Comparison of ENCODE assay signal across 18 cellular contexts in genomic region chr1:196455697-196456096, GRCh38.
DNase-seq lines count a peak whose midpoint lies in the region; ATAC-seq and TF ChIP-seq lines count a peak whose summit lies in the region.
"Had no signal": no experiment of that assay in that cellular context is flagged by ENCODE, and none has a peak within 500 bp of the region (broad histone marks: within the 10 kb centered on the region; RNA-seq: fewer than 3 reads in every experiment).

No MANE protein-coding gene starts in this region.

- no peak overlapping the region for H3K18ac ChIP-seq in H9 (ENCODE audit: insufficient read length, low read depth, low read length)

- H3F3A ChIP-seq in neural progenitor cell (ENCODE audit: low read depth) = peaks cover 4% of the 10 kb centered on the region

- no peaks in the 10 kb centered on the region for H3K36me3 ChIP-seq in neural progenitor cell

- no peak overlapping the region for H2BK15ac ChIP-seq in H9 (ENCODE audit: low read depth, low read length)

- no peak for TF ChIP-seq CTCF in H9 (conservative IDR thresholded peaks at IDR 0.05)
- no peak for TF ChIP-seq CTCF in choroid plexus epithelial cell (conservative IDR thresholded peaks at IDR 0.05; ENCODE audit: low read depth, low read length)
- no peak for TF ChIP-seq CTCF in neural progenitor cell (IDR thresholded peaks at IDR 0.05)

- H2AFZ ChIP-seq in H9 (ENCODE audit: low read length) (no peak overlapping the region), neural progenitor cell (replicated peaks) (no peak overlapping the region)

- H3K27me3 Mint-ChIP-seq in H9 (ENCODE audit: low read depth) (no peaks in the 10 kb centered on the region), neural progenitor cell (ENCODE audit: insufficient read depth, low read depth) (no peaks in the 10 kb centered on the region)
- no peaks in the 10 kb centered on the region for H3K27me3 Mint-ChIP-seq in activated CD4-positive, alpha-beta T cell treated with anti-CD3 and anti-CD28 coated beads, Interleukin-2, amount 10 ng/mL, durations not matched to agents 24 days and 14 days

- no peak overlapping the region for H3K23ac ChIP-seq in H9 (ENCODE audit: insufficient read length, low read depth, low read length)

- no peak overlapping the region for H4K91ac ChIP-seq in H9 (ENCODE audit: insufficient read length, low read depth, low read length)

- no peaks in the 10 kb centered on the region for H3K79me1 ChIP-seq in H9 (ENCODE audit: insufficient read depth, low read depth, low read length, poor library complexity, severe bottlenecking)

- peaks cover 1% of the 10 kb centered on the region; the same call in 1 of the 2 replicates for H3K4me1 ChIP-seq in H9 (ENCODE audit: insufficient read depth, low read length)
- H3K4me1 ChIP-seq in neural progenitor cell = peaks cover 12% of the 10 kb centered on the region

- H3K4me1 Mint-ChIP-seq in H9 (peaks cover 26 to 39% of the 10 kb centered on the region in 2 experiments), neural progenitor cell (peaks cover 8% of the 10 kb centered on the region)
- H3K4me1 Mint-ChIP-seq in activated CD4-positive, alpha-beta T cell treated with anti-CD3 and anti-CD28 coated beads, Interleukin-2, amount 10 ng/mL, durations not matched to agents 24 days and 14 days = no peaks in the 10 kb centered on the region
- H3K4me1 Mint-ChIP-seq: CD4-positive, alpha-beta memory T cell had no signal

- intact Hi-C loops in activated CD4-positive, alpha-beta T cell treated with anti-CD3 and anti-CD28 coated beads, Interleukin-2, amount 10 ng/mL, durations not matched to agents 24 days and 14 days (cut with micrococcal nuclease) = no loop called here

- H3K4me3 Mint-ChIP-seq in H9 (no peak overlapping the region), neural progenitor cell (no peak overlapping the region)
- H3K4me3 Mint-ChIP-seq in activated CD4-positive, alpha-beta T cell treated with anti-CD3 and anti-CD28 coated beads, Interleukin-2, amount 10 ng/mL, durations not matched to agents 24 days and 14 days = no peak overlapping the region
- H3K4me3 Mint-ChIP-seq: CD4-positive, alpha-beta memory T cell had no signal

- no peak overlapping the region for H3K56ac ChIP-seq in H9 (ENCODE audit: insufficient read length, low read depth, low read length)

- no peak for DNase-seq in H9
- DNase-seq in choroid plexus epithelial cell (ENCODE audit: low read depth) = peak; percentile 37
- peak; percentile 57 for DNase-seq in left kidney (ENCODE audit: low read depth, low spot score)
- peak; percentile 15 for DNase-seq in neural progenitor cell (ENCODE audit: low spot score)
- DNase-seq in activated CD4-positive, alpha-beta T cell treated with anti-CD3 and anti-CD28 coated beads, Interleukin-2, amount 10 ng/mL, durations not matched to agents 24 days and 14 days = no peak
- DNase-seq in RKO (ENCODE audit: low spot score) = no peak
- no peak for DNase-seq in hypothalamus (lab: John Stamatoyannopoulos, UW)
- DNase-seq: C1 segment of cervical spinal cord; Calu3; CD4-positive, alpha-beta memory T cell; COR-L47; DMS53; DMS79 treated with DMSO at 0.1 percent for 48 hours; GF-D8; GOT3; H7 had no signal

- H2BK20ac ChIP-seq in H9 (ENCODE audit: low read depth, low read length, poor library complexity, severe bottlenecking) = no peak overlapping the region

- no peaks in the 10 kb centered on the region for H3K9me3 ChIP-seq in H9 (ENCODE audit: control insufficient read depth, low read depth, low read length)
- H3K9me3 ChIP-seq in neural progenitor cell (ENCODE audit: low read depth) = no peaks in the 10 kb centered on the region

- H3K27ac Mint-ChIP-seq in H9 = peak overlapping the region in 2 of 3 experiments; percentile 31 to 56; a peak in 3 of 7 replicates
- H3K27ac Mint-ChIP-seq in neural progenitor cell = no peak overlapping the region
- H3K27ac Mint-ChIP-seq in activated CD4-positive, alpha-beta T cell treated with anti-CD3 and anti-CD28 coated beads, Interleukin-2, amount 10 ng/mL, durations not matched to agents 24 days and 14 days = no peak overlapping the region
- H3K27ac Mint-ChIP-seq: CD4-positive, alpha-beta memory T cell had no signal

- WGBS in H9 (ENCODE audit: extremely low coverage, insufficient read length, low lambda C conversion rate) = no CpG with 5 or more reads among the region's 3 CpGs

- H3K79me2 ChIP-seq in H9 (ENCODE audit: insufficient read depth, low read length) (no peaks in the 10 kb centered on the region), neural progenitor cell (ENCODE audit: low read depth) (no peaks in the 10 kb centered on the region)

- H3K27me3 ChIP-seq in H9 (ENCODE audit: insufficient read depth, low read length) (no peaks in the 10 kb centered on the region), neural progenitor cell (no peaks in the 10 kb centered on the region)

- H3K4me2 ChIP-seq in H9 (ENCODE audit: insufficient read depth, insufficient read length, low read length) (no peak overlapping the region), neural progenitor cell (peak overlapping the region; percentile 59)

- H3T11ph ChIP-seq in H9 (ENCODE audit: low read length) = no peak overlapping the region

- H3K9ac ChIP-seq in H9 (ENCODE audit: extremely low read depth, insufficient read length, low read length) (no peak overlapping the region), neural progenitor cell (no peak overlapping the region)

- no peak overlapping the region for H2BK12ac ChIP-seq in H9 (ENCODE audit: insufficient read length, low read depth, low read length)

- H4K8ac ChIP-seq in H9 (replicated peaks; ENCODE audit: insufficient read length, low read depth, low read length) = no peak overlapping the region

- no peak overlapping the region for H2AK5ac ChIP-seq in H9 (ENCODE audit: insufficient read length, low read length)

- no peak overlapping the region for H3K4me3 ChIP-seq in choroid plexus epithelial cell (ENCODE audit: low read depth, low read length)
- no peak overlapping the region for H3K4me3 ChIP-seq in neural progenitor cell

- H4K20me1 ChIP-seq in H9 (ENCODE audit: control insufficient read depth, insufficient read depth, insufficient read length) = no peaks in the 10 kb centered on the region
- H4K20me1 ChIP-seq in neural progenitor cell (ENCODE audit: low read depth) = no peaks in the 10 kb centered on the region

- H3K36me3 Mint-ChIP-seq in H9 (ENCODE audit: insufficient read depth in 1 of 3, low read depth in 3 of 3) = peaks cover 0 to 5% (median 0%) of the 10 kb centered on the region in 3 experiments; a peak in 1 of 7 replicates
- H3K36me3 Mint-ChIP-seq in neural progenitor cell = no peaks in the 10 kb centered on the region
- no peaks in the 10 kb centered on the region for H3K36me3 Mint-ChIP-seq in activated CD4-positive, alpha-beta T cell treated with anti-CD3 and anti-CD28 coated beads, Interleukin-2, amount 10 ng/mL, durations not matched to agents 24 days and 14 days (ENCODE audit: low read depth)
- H3K36me3 Mint-ChIP-seq: CD4-positive, alpha-beta memory T cell had no signal

- H3K14ac ChIP-seq in H9 (ENCODE audit: insufficient read depth, low read length) = no peak overlapping the region

- no peak overlapping the region for H2BK5ac ChIP-seq in H9 (ENCODE audit: insufficient read length, low read length)

- H3K27ac ChIP-seq in H9 (ENCODE audit: insufficient read length, low read depth, low read length) (no peak overlapping the region), neural progenitor cell (peak overlapping the region; percentile 41)

- H3K9me3 Mint-ChIP-seq in H9 = no peaks in the 10 kb centered on the region
- no peaks in the 10 kb centered on the region for H3K9me3 Mint-ChIP-seq in neural progenitor cell
- no peaks in the 10 kb centered on the region for H3K9me3 Mint-ChIP-seq in activated CD4-positive, alpha-beta T cell treated with anti-CD3 and anti-CD28 coated beads, Interleukin-2, amount 10 ng/mL, durations not matched to agents 24 days and 14 days

- H4K5ac ChIP-seq in H9 (ENCODE audit: insufficient read length, low read depth, low read length) = no peak overlapping the region

- no peak overlapping the region for H3K4ac ChIP-seq in H9 (ENCODE audit: low read depth, low read length)

- H3K23me2 ChIP-seq in H9 (ENCODE audit: insufficient read length, low read depth, low read length, poor library complexity, severe bottlenecking) = no peaks in the 10 kb centered on the region

- no peak overlapping the region for H2BK120ac ChIP-seq in H9 (ENCODE audit: low read depth, low read length, poor library complexity, severe bottlenecking)

- no peak for ATAC-seq in GM19035 (IDR thresholded peaks at IDR 0.05; ENCODE audit: unreplicated experiment)
- ATAC-seq: HCT116 had no signal

Comparison
In these comparisons a context has a peak if more than half of its experiments do, and no peak if none do; other contexts are left out.
1. DNase-seq: peak in choroid plexus epithelial cell (single experiment), left kidney (single experiment) and neural progenitor cell (single experiment); none in H9 (single experiment), activated CD4-positive, alpha-beta T cell treated with anti-CD3 and anti-CD28 coated beads, Interleukin-2, amount 10 ng/mL, durations not matched to agents 24 days and 14 days (single experiment), RKO (single experiment) and hypothalamus (0 of 51).
2. H3K27ac Mint-ChIP-seq: peak in H9 (2 of 3); none in neural progenitor cell (single experiment) and activated CD4-positive, alpha-beta T cell treated with anti-CD3 and anti-CD28 coated beads, Interleukin-2, amount 10 ng/mL, durations not matched to agents 24 days and 14 days (single experiment).